Comparison of ENCODE assay signal across 11 cellular contexts in genomic region chr4:915041-915474, GRCh38. TPM values are rescaled to one million over a fixed set of nuclear protein-coding genes. Genes with fewer than 3 reads are reported as not detected.
DNase-seq lines count a peak whose midpoint lies in the region; ATAC-seq and TF ChIP-seq lines count a peak whose summit lies in the region.
"Had no signal": no experiment of that assay in that cellular context is flagged by ENCODE, and none has a peak within 500 bp of the region (broad histone marks: within the 10 kb centered on the region; RNA-seq: fewer than 3 reads in every experiment).

No MANE protein-coding gene starts in this region.

- H3K27ac ChIP-seq in Peyer's patch (peak overlapping the region in 1 of 4 donors; percentile 49), spleen (peak overlapping the region in 5 of 8 donors; percentile 25 to 58 (median 30))

- ATAC-seq in GM19324 (IDR thresholded peaks at IDR 0.05; ENCODE audit: low FRiP score, unreplicated experiment) (no peak), HG02981 (IDR thresholded peaks at IDR 0.05; ENCODE audit: unreplicated experiment) (no peak)

- TF ChIP-seq CTCF in Peyer's patch (IDR thresholded peaks at IDR 0.05) (no peak), fibroblast of mammary gland (conservative IDR thresholded peaks at IDR 0.05; ENCODE audit: control insufficient read depth, insufficient read depth, low read depth, low read length) (no peak), spleen (IDR thresholded peaks at IDR 0.05 in 8 of 11, conservative IDR thresholded peaks at IDR 0.05 in 3 of 11) (no peak)

- no peak for DNase-seq in T-helper 2 cell treated with Interferon-gamma antibody and Interleukin-4, amounts not matched to agents 5 μg/mL and 100 μg/mL, for 36 hours (ENCODE audit: low spot score)
- DNase-seq in T-helper 2 cell (no peak), Peyer's patch (peak in 2 of 3 donors; percentile 37 to 45), fibroblast of mammary gland (ENCODE audit: low read depth) (peak; percentile 10), spleen (peak; percentile 74), SW480 (ENCODE audit: low spot score) (no peak)
- DNase-seq: activated CD4-positive, alpha-beta T cell treated with anti-CD3 and anti-CD28 coated beads for 4 hours; NCI-H510A; retina had no signal

- H3K36me3 Mint-ChIP-seq in T-helper 2 cell treated with Interferon-gamma antibody and Interleukin-4, amounts not matched to agents 5 μg/mL and 100 μg/mL, for 36 hours (ENCODE audit: low read depth), result peaks cover 16% of the 10 kb centered on the region

- H3K27me3 ChIP-seq in Peyer's patch (no peaks in the 10 kb centered on the region), spleen (replicated peaks in 1 of 7) (no peaks in the 10 kb centered on the region)

- no peaks in the 10 kb centered on the region for H3K27me3 Mint-ChIP-seq in T-helper 2 cell treated with Interferon-gamma antibody and Interleukin-4, amounts not matched to agents 5 μg/mL and 100 μg/mL, for 36 hours (ENCODE audit: low read depth)

- H3K9me3 ChIP-seq in Peyer's patch (no peaks in the 10 kb centered on the region), spleen (peaks cover 0 to 6% (median 0%) of the 10 kb centered on the region in 8 donors)

- H3K4me1 Mint-ChIP-seq in T-helper 2 cell treated with Interferon-gamma antibody and Interleukin-4, amounts not matched to agents 5 μg/mL and 100 μg/mL, for 36 hours (ENCODE audit: low read depth), result peaks cover 16% of the 10 kb centered on the region

- peak overlapping the region; percentile 25 for H3K4me3 Mint-ChIP-seq in T-helper 2 cell treated with Interferon-gamma antibody and Interleukin-4, amounts not matched to agents 5 μg/mL and 100 μg/mL, for 36 hours

- 37 to 43% (median 40%) methylated on average over 12 to 20 of the region's 20 CpGs for WGBS in spleen, 5 donors

- intact Hi-C loops in spleen (cut with DNase I; ENCODE audit: low total_unique reads), result no loop called here

- TF ChIP-seq POLR2A in Peyer's patch (IDR thresholded peaks at IDR 0.05), result no peak
- TF ChIP-seq POLR2A in spleen (IDR thresholded peaks at IDR 0.05), result no peak

- H3K4me1 ChIP-seq in Peyer's patch, result peaks cover 0 to 32% (median 2%) of the 10 kb centered on the region in 4 donors
- H3K4me1 ChIP-seq in spleen, result peaks cover 8 to 64% (median 33%) of the 10 kb centered on the region in 6 donors

- H3K4me3 ChIP-seq in Peyer's patch (no peak overlapping the region), fibroblast of mammary gland (ENCODE audit: control insufficient read depth, low read depth, low read length) (peak overlapping the region; percentile 6), spleen (peak overlapping the region in 1 of 8 donors; percentile 46)

- no peaks in the 10 kb centered on the region for H3K9me3 Mint-ChIP-seq in T-helper 2 cell treated with Interferon-gamma antibody and Interleukin-4, amounts not matched to agents 5 μg/mL and 100 μg/mL, for 36 hours

- peak overlapping the region; percentile 27 for H3K27ac Mint-ChIP-seq in T-helper 2 cell treated with Interferon-gamma antibody and Interleukin-4, amounts not matched to agents 5 μg/mL and 100 μg/mL, for 36 hours

- peaks cover 0 to 29% (median 0%) of the 10 kb centered on the region in 3 donors for H3K36me3 ChIP-seq in Peyer's patch
- H3K36me3 ChIP-seq in spleen, result peaks cover 0 to 35% (median 30%) of the 10 kb centered on the region in 6 donors

RNA-seq across cellular contexts. Expression of gene GAK, which starts 17.1 kb away (rescaled TPM):
- total RNA-seq in Peyer's patch (100 to 1,000 TPM; 248 to 362 (median 351) TPM), spleen (100 to 1,000 TPM; 154 to 212 (median 179) TPM)
- 100 to 1,000 TPM; 112 to 249 (median 203) TPM for polyA plus RNA-seq in spleen

RNA-seq across cellular contexts. Expression of gene TMEM175, which starts 17.2 kb away (rescaled TPM):
- total RNA-seq in Peyer's patch, result 100 to 1,000 TPM in 1 of 4 donors, 10 to 100 TPM in 3; 46.1 to 111 (median 56.6) TPM
- total RNA-seq in spleen, result 10 to 100 TPM; 38.2 to 76.8 (median 56.6) TPM
- polyA plus RNA-seq in spleen, result 10 to 100 TPM; 59.4 to 83.9 (median 78.6) TPM

RNA-seq across cellular contexts. Expression of gene DGKQ, which starts 58.3 kb away (rescaled TPM):
- total RNA-seq in Peyer's patch (100 to 1,000 TPM in 2 of 4 donors, 10 to 100 TPM in 2; 32.2 to 119 (median 101) TPM), spleen (10 to 100 TPM; 13.6 to 26.3 (median 17.0) TPM)
- polyA plus RNA-seq in spleen, result 10 to 100 TPM in 1 of 3 donors, 1 to 10 TPM in 2; 6.3 to 15.4 (median 9.3) TPM

Comparison
In these comparisons a context has a peak if more than half of its experiments do, and no peak if none do; other contexts are left out.
1. DNase-seq: peak in Peyer's patch (2 of 3), fibroblast of mammary gland (single experiment) and spleen (single experiment); none in T-helper 2 cell treated with Interferon-gamma antibody and Interleukin-4, amounts not matched to agents 5 μg/mL and 100 μg/mL, for 36 hours (single experiment), T-helper 2 cell (0 of 5) and SW480 (single experiment).